ENCODE assay signal across 9 cellular contexts in genomic region chrX:73882260-73882659, GRCh38. TPM values are rescaled to one million over a fixed set of nuclear protein-coding genes. Genes with fewer than 3 reads are reported as not detected.
"Had no signal": no experiment of that assay in that cellular context is flagged by ENCODE, and none has a peak within 500 bp of the region (broad histone marks: within the 10 kb centered on the region; RNA-seq: fewer than 3 reads in every experiment).

No MANE protein-coding gene starts in this region.

RNA-seq across cellular contexts. Expression of gene XIST, which starts 29.7 kb away (rescaled TPM):
- total RNA-seq: activated naive CD4-positive, alpha-beta T cell treated with anti-CD3 and anti-CD28 coated beads for 36 hours; activated naive CD4-positive, alpha-beta T cell treated with anti-CD3 and anti-CD28 coated beads, Interleukin-2, amount 50 U/mL, for 72 hours; activated naive CD8-positive, alpha-beta T cell treated with anti-CD3 and anti-CD28 coated beads for 36 hours; activated naive CD8-positive, alpha-beta T cell treated with anti-CD3 and anti-CD28 coated beads, Interleukin-2, amount 10 ng/mL, durations not matched to agents 7 days and 5 days; activated T-helper 1 cell treated with anti-CD3 and anti-CD28 coated beads, Interleukin-12 subunit alpha, Interleukin-12 subunit beta, Interleukin-2, Interleukin-4 antibody, amounts not matched to agents 30 ng/mL and 10 ng/mL and 1 ng/mL, durations not matched to agents 14 hours and 24 hours and 36 hours; activated T-helper 2 cell treated with anti-CD3 and anti-CD28 coated beads, Interferon-gamma antibody, Interleukin-2, Interleukin-4, amounts not matched to agents 10 μg/mL and 5 μg/mL and 100 μg/mL, durations not matched to agents 14 hours and 24 hours and 36 hours; astrocyte; cardiac muscle cell; chondrocyte had no signal
